In genomic region chr4:136939781-136940180, GRCh38 we compare ENCODE assay signal across 19 cellular contexts.
A peak's percentile ranks its signal among the peaks of the same experiment; 100 is the strongest.
DNase-seq lines count a peak whose midpoint lies in the region; ATAC-seq and TF ChIP-seq lines count a peak whose summit lies in the region.
"Had no signal": no experiment of that assay in that cellular context is flagged by ENCODE, and none has a peak within 500 bp of the region (broad histone marks: within the 10 kb centered on the region; RNA-seq: fewer than 3 reads in every experiment).

No MANE protein-coding gene starts in this region.

- H3K27me3 ChIP-seq in GM23248 (replicated peaks; ENCODE audit: insufficient read depth) (no peaks in the 10 kb centered on the region), adipocyte (replicated peaks; ENCODE audit: control insufficient read depth, insufficient read depth, low read length) (no peaks in the 10 kb centered on the region)
- H3K27me3 ChIP-seq: BE2C had no signal

- H3K4me2 ChIP-seq in GM23248 (ENCODE audit: unreplicated experiment), result no peak overlapping the region

- H3K79me2 ChIP-seq in GM23248 (ENCODE audit: insufficient read depth), result no peaks in the 10 kb centered on the region

- H3K36me3 ChIP-seq in GM23248 (ENCODE audit: low read depth) (no peaks in the 10 kb centered on the region), adipocyte (ENCODE audit: control insufficient read depth, insufficient read depth, low read length, severe bottlenecking) (no peaks in the 10 kb centered on the region)
- H3K36me3 ChIP-seq: BE2C had no signal

- no peaks in the 10 kb centered on the region for H4K20me1 ChIP-seq in GM23248 (ENCODE audit: insufficient read depth)

- no peak overlapping the region for H3K4me3 ChIP-seq in GM23248
- H3K4me3 ChIP-seq in adipocyte (ENCODE audit: low read length), result no peak overlapping the region
- H3K4me3 ChIP-seq in fibroblast of villous mesenchyme (ENCODE audit: low read depth, low read length), result no peak overlapping the region

- H3K9me3 ChIP-seq in GM23248 (ENCODE audit: low read depth), result no peaks in the 10 kb centered on the region
- no peaks in the 10 kb centered on the region for H3K9me3 ChIP-seq in adipocyte (ENCODE audit: control insufficient read depth, low read length)
- H3K9me3 ChIP-seq: BE2C had no signal

- peak; percentile 4 for DNase-seq in A172 (ENCODE audit: low spot score)
- peak; percentile 7 for DNase-seq in GM23248
- peak; percentile 64 for DNase-seq in adipocyte (ENCODE audit: low read depth)
- DNase-seq in fibroblast of villous mesenchyme (ENCODE audit: low read depth), result peak; percentile 4
- DNase-seq in NCI-H526 (lab: John Stamatoyannopoulos, UW), result no peak
- no peak for DNase-seq in stimulated activated CD4-positive, alpha-beta T cell treated with anti-CD3 and anti-CD28 coated beads, Interleukin-1b, Interleukin-23, amount 100 ng/mL, for 48 hours
- no peak for DNase-seq in stimulated activated CD4-positive, alpha-beta T cell treated with anti-CD3 and anti-CD28 coated beads, Interleukin-4, amount 100 ng/mL, for 1 hour
- DNase-seq: BE2C; CD4-positive, CD25-positive, alpha-beta regulatory T cell; DND-41; Kasumi-1; NCI-H1092 treated with DMSO at 0.1 percent for 48 hours; NCI-H1436 treated with DMSO at 0.1 percent for 48 hours; NCI-H2029; NCI-H2227 treated with DMSO at 0.1 percent for 48 hours; NCI-H510A treated with DMSO at 0.1 percent for 48 hours; OCI-M1; Right ventricle myocardium superior had no signal

- no peak overlapping the region for H3K9ac ChIP-seq in GM23248
- no peak overlapping the region for H3K9ac ChIP-seq in adipocyte (ENCODE audit: low read length)

- no peak overlapping the region for H3K27ac ChIP-seq in GM23248

- H3K4me1 ChIP-seq in GM23248 (ENCODE audit: insufficient read depth) (no peaks in the 10 kb centered on the region; the same call in 1 of the 2 replicates), adipocyte (ENCODE audit: control insufficient read depth, insufficient read depth, low read length) (peaks cover 40% of the 10 kb centered on the region)
- H3K4me1 ChIP-seq: BE2C had no signal

- no peak overlapping the region for H2AFZ ChIP-seq in GM23248

- in situ Hi-C loops in GM23248 (cut with MboI), result no loop called here

- no peak for ATAC-seq in GM21390 (IDR thresholded peaks at IDR 0.05; ENCODE audit: unreplicated experiment)

- H3K9me2 ChIP-seq in GM23248 (ENCODE audit: insufficient read depth), result no peaks in the 10 kb centered on the region

- no peak for TF ChIP-seq CTCF in fibroblast of villous mesenchyme (IDR thresholded peaks at IDR 0.05; ENCODE audit: insufficient read depth, low read depth, low read length)

- no peaks in the 10 kb centered on the region for H3F3A ChIP-seq in GM23248 (ENCODE audit: insufficient read depth)

Comparison
In these comparisons a context has a peak if more than half of its experiments do, and no peak if none do; other contexts are left out.
1. DNase-seq: peak in A172 (single experiment), GM23248 (single experiment), adipocyte (single experiment) and fibroblast of villous mesenchyme (single experiment); none in NCI-H526 (0 of 2), stimulated activated CD4-positive, alpha-beta T cell treated with anti-CD3 and anti-CD28 coated beads, Interleukin-1b, Interleukin-23, amount 100 ng/mL, for 48 hours (single experiment) and stimulated activated CD4-positive, alpha-beta T cell treated with anti-CD3 and anti-CD28 coated beads, Interleukin-4, amount 100 ng/mL, for 1 hour (single experiment).